28 cellular contexts compared by ENCODE assay signal in the genomic region with DNA sequence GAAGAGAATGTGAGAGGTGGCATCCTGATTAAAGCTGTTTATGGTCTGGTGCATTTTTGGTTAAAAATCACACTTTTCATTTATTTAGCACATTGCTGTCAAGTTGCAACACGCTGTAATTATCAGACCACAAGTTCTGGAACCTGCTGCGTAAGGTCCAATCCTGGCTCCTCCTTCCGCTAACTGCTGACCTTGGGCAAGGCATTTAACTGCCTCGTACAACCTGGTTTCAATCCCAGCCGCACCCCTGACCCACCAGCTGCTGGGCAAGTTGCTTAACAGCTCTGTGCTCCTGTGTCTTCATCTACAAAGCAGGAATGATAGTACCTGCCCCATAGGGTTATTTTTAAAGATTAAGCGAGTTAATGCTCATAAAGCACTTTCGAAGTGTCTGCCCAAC.
"Had no signal": no experiment of that assay in that cellular context is flagged by ENCODE, and none has a peak within 500 bp of the region (broad histone marks: within the 10 kb centered on the region; RNA-seq: fewer than 3 reads in every experiment).

No MANE protein-coding gene starts in this region.

- DNase-seq: activated effector memory CD4-positive, alpha-beta T cell treated with anti-CD3 and anti-CD28 coated beads, Interleukin-2, amount 50 U/mL, for 16 hours; activated effector memory CD4-positive, alpha-beta T cell treated with Interleukin-2 at 50 U/mL for 16 hours; activated gamma-delta T cell; activated gamma-delta T cell treated with Interleukin-2 at 50 U/mL for 16 hours; activated naive CD4-positive, alpha-beta T cell; activated naive CD4-positive, alpha-beta T cell treated with anti-CD3 and anti-CD28 coated beads for 36 hours; activated naive CD4-positive, alpha-beta T cell treated with anti-CD3 and anti-CD28 coated beads, Interleukin-2, amount 10 ng/mL, durations not matched to agents 7 days and 5 days; activated naive CD4-positive, alpha-beta T cell treated with anti-CD3 and anti-CD28 coated beads, Interleukin-2, amount 50 U/mL, for 16 hours; activated naive CD4-positive, alpha-beta T cell treated with Interleukin-2 at 50 U/mL for 16 hours; activated naive CD8-positive, alpha-beta T cell treated with anti-CD3 and anti-CD28 coated beads for 36 hours; activated naive CD8-positive, alpha-beta T cell treated with anti-CD3 and anti-CD28 coated beads, Interleukin-2, amount 10 ng/mL, durations not matched to agents 7 days and 5 days; activated naive CD8-positive, alpha-beta T cell treated with anti-CD3 and anti-CD28 coated beads, Interleukin-2, amount 50 U/mL, for 24 hours; activated T-cell treated with anti-CD3 and anti-CD28 coated beads, Interleukin-2, amount 50 U/mL, for 24 hours; activated T-cell treated with anti-CD3 and anti-CD28 coated beads, Interleukin-2, amount 50 U/mL, for 4 hours; activated T-cell treated with anti-CD3 and anti-CD28 coated beads, Interleukin-2, amount 50 U/mL, for 48 hours; activated T-cell treated with anti-CD3 and anti-CD28 coated beads, Interleukin-2, amount 50 U/mL, for 72 hours; adrenal gland; amniotic stem cell; amygdala; anterior cingulate cortex; aorta; body of pancreas; brain microvascular endothelial cell; caudate nucleus; central memory CD4-positive, alpha-beta T cell; cerebellar nuclear complex had no signal

- ATAC-seq: activated naive CD4-positive, alpha-beta T cell treated with anti-CD3 and anti-CD28 coated beads, Interleukin-2, amount 50 U/mL, for 72 hours; activated naive CD8-positive, alpha-beta T cell treated with anti-CD3 and anti-CD28 coated beads, Interleukin-2, amount 50 U/mL, for 24 hours; activated T-cell treated with anti-CD3 and anti-CD28 coated beads, Interleukin-2, amount 50 U/mL, for 4 hours; activated T-cell treated with anti-CD3 and anti-CD28 coated beads, Interleukin-2, amount 50 U/mL, for 72 hours; activated T-helper 17 cell treated with anti-CD3 and anti-CD28 coated beads, Interleukin-2, amount 50 U/mL, for 72 hours; body of pancreas had no signal
